17 cellular contexts compared by ENCODE assay signal in the genomic region with DNA sequence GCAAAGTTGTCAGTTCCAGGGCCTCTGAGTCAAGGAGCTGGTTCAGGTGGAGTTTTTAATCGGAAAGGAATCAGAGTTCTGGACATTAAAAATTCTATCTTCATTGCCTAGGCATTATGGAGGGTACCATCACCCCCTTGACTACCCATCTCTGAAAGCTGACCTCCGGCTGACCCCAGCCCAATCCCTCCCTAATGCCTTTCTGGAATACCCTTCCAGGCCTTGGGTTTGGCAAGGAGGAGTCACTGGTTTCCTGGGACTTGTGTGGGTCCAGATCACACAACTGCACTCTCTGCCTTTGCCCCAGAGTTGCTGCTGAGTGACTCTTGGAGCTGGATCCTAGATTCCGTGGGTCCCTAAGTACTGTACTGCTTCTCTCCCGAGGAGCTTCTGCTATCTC. TPM values are rescaled to one million over a fixed set of nuclear protein-coding genes. Genes with fewer than 3 reads are reported as not detected.
A peak's percentile ranks its signal among the peaks of the same experiment; 100 is the strongest.
DNase-seq lines count a peak whose midpoint lies in the region; ATAC-seq, FAIRE-seq and TF ChIP-seq lines count a peak whose summit lies in the region.
"Had no signal": no experiment of that assay in that cellular context is flagged by ENCODE, and none has a peak within 500 bp of the region (broad histone marks: within the 10 kb centered on the region; RNA-seq: fewer than 3 reads in every experiment).

No MANE protein-coding gene starts in this region.

- H3K4me1 ChIP-seq in HepG2 (ENCODE audit: insufficient read depth, low read length) (peaks cover 33% of the 10 kb centered on the region), right lobe of liver (peaks cover 0 to 21% (median 8%) of the 10 kb centered on the region in 4 donors), aorta (ENCODE audit: control insufficient read depth in 1 of 2, insufficient read depth in 2 of 2, low read length in 2 of 2) (no peaks in the 10 kb centered on the region), pancreas (no peaks in the 10 kb centered on the region)

- H3K27me3 ChIP-seq in HepG2 (ENCODE audit: control insufficient read depth in 1 of 2, insufficient read depth in 2 of 2, low read length in 2 of 2) = peaks cover 13 to 68% of the 10 kb centered on the region in 2 experiments
- peaks cover 12 to 39% of the 10 kb centered on the region in 2 donors for H3K27me3 ChIP-seq in right lobe of liver
- H3K27me3 ChIP-seq in aorta (ENCODE audit: control insufficient read depth in 1 of 2, insufficient read depth in 2 of 2, low read length in 1 of 2) = no peaks in the 10 kb centered on the region
- peaks cover 0 to 57% (median 9%) of the 10 kb centered on the region in 4 donors for H3K27me3 ChIP-seq in pancreas

- H3K9me3 ChIP-seq in HepG2 (ENCODE audit: low read length) (no peaks in the 10 kb centered on the region), right lobe of liver (no peaks in the 10 kb centered on the region), aorta (ENCODE audit: control insufficient read depth, low read length) (no peaks in the 10 kb centered on the region), pancreas (no peaks in the 10 kb centered on the region)
- H3K9me3 ChIP-seq: neutrophil, Peyer's patch had no signal

- POLR2A ChIA-PET in HepG2 (lab: Yijun Ruan, JAX) = interaction anchor here (0.9 to 5.4 kb wide), 5 partner anchors 9 to 339 kb away, joined by 3 to 55 read pairs (median 3); no protein-coding TSS in a partner anchor

- FAIRE-seq in HepG2 (lab: Jason Lieb, UNC) (no peak), pancreas (lab: Jason Lieb, UNC) (no peak)

- H3K27ac ChIP-seq in HepG2 (ENCODE audit: extremely low read length, insufficient read depth, low read length) = no peak overlapping the region
- H3K27ac ChIP-seq in right lobe of liver = no peak overlapping the region
- H3K27ac ChIP-seq in aorta (ENCODE audit: low read depth in 1 of 2, low read length in 2 of 2) = peak overlapping the region; percentile 57 to 91
- H3K27ac ChIP-seq in pancreas = no peak overlapping the region
- H3K27ac ChIP-seq: epithelial cell of prostate, neutrophil had no signal

- no peaks in the 10 kb centered on the region for H4K20me1 ChIP-seq in HepG2 (ENCODE audit: insufficient read depth, low read length)

- no peak for TF ChIP-seq POLR2A in HepG2 (IDR thresholded peaks at IDR 0.05; ENCODE audit: insufficient read depth in 1 of 2, low read depth in 2 of 2, low read length in 2 of 2)
- TF ChIP-seq POLR2A in right lobe of liver (IDR thresholded peaks at IDR 0.05) = no peak

- WGBS in HepG2 (ENCODE audit: low lambda C conversion rate) = 40% methylated on average over 3 of the region's 4 CpGs
- WGBS in right lobe of liver (ENCODE audit: insufficient coverage, low coverage, low lambda C conversion rate, missing lambda C conversion rate) = 58% methylated on average over 2 of the region's 4 CpGs
- WGBS in aorta, 2 donors = 3 to 10% methylated on average over 4 of the region's 4 CpGs
- 85 to 86% methylated on average over 4 of the region's 4 CpGs for WGBS in pancreas, 2 donors

- no peak overlapping the region for H2AFZ ChIP-seq in HepG2 (ENCODE audit: low read length)

- intact Hi-C loops in HepG2 (cut with micrococcal nuclease; ENCODE audit: unreplicated experiment) (no loop called here), right lobe of liver (cut with DNase I) (loop anchor here in 1 of 2 donors (10.0 kb wide), 1 partner anchor 505 kb away; no protein-coding TSS in a partner anchor), aorta (cut with DNase I) (loop anchor here (2.0 to 10.0 kb wide), 3 partner anchors 315 to 925 kb away; no protein-coding TSS in a partner anchor), pancreas (cut with DNase I) (loop anchor here in 1 of 3 donors (10.0 kb wide), 1 partner anchor 605 kb away; no protein-coding TSS in a partner anchor)

- TF ChIP-seq EP300 in HepG2 (IDR thresholded peaks at IDR 0.05; ENCODE audit: low read depth in 2 of 2, low read length in 2 of 2) (no peak), HepG2 (CRISPR knock-in tag; IDR thresholded peaks at IDR 0.05; ENCODE audit: borderline replicate concordance) (no peak)

- no peaks in the 10 kb centered on the region for H3K79me2 ChIP-seq in HepG2 (ENCODE audit: insufficient read depth, low read length)

- no peak for TF ChIP-seq CTCF in HepG2 (CRISPR knock-in tag; IDR thresholded peaks at IDR 0.05)
- TF ChIP-seq CTCF in right lobe of liver (IDR thresholded peaks at IDR 0.05) = no peak
- no peak for TF ChIP-seq CTCF in brain (conservative IDR thresholded peaks at IDR 0.05)
- no peak for TF ChIP-seq CTCF in nephron progenitor cell (IDR thresholded peaks at IDR 0.05)
- no peak for TF ChIP-seq CTCF in pancreas (IDR thresholded peaks at IDR 0.05)

- no TSS peak for BruUV-seq in HepG2 (replicated peaks; lab: Mats Ljungman, UMichigan)

- CTCF ChIA-PET in HepG2 (lab: Yijun Ruan, JAX; ENCODE audit: low intra/inter-chr PET ratio, low total read pairs) = no interaction called here

- H3K9me3 Mint-ChIP-seq in brain (peaks cover 0 to 5% (median 3%) of the 10 kb centered on the region in 5 experiments), nephron progenitor cell (no peaks in the 10 kb centered on the region)
- H3K9me3 Mint-ChIP-seq: activated CD4-positive, alpha-beta memory T cell treated with anti-CD3 and anti-CD28 coated beads, Interleukin-2, amount 10 ng/mL, durations not matched to agents 7 days and 5 days; activated naive CD4-positive, alpha-beta T cell treated with anti-CD3 and anti-CD28 coated beads, Interleukin-2, amount 50 U/mL, for 24 hours; memory B cell had no signal

- H3K4me3 ChIP-seq in HepG2 (replicated peaks in 1 of 3; ENCODE audit: insufficient read depth in 1 of 3, low read depth in 2 of 3, low read length in 3 of 3) (peak overlapping the region in 2 of 3 experiments; percentile 55 to 80; a peak in 4 of 6 replicates), right lobe of liver (no peak overlapping the region), aorta (ENCODE audit: low read length in 2 of 2) (no peak overlapping the region), pancreas (no peak overlapping the region)

- H3K36me3 ChIP-seq in HepG2 (replicated peaks in 1 of 2; ENCODE audit: control insufficient read depth in 1 of 2, insufficient read depth in 2 of 2, low read length in 2 of 2) = no peaks in the 10 kb centered on the region
- no peaks in the 10 kb centered on the region for H3K36me3 ChIP-seq in right lobe of liver
- H3K36me3 ChIP-seq in aorta (ENCODE audit: control insufficient read depth in 1 of 2, insufficient read depth in 2 of 2, low read length in 1 of 2) = no peaks in the 10 kb centered on the region
- H3K36me3 ChIP-seq in pancreas = no peaks in the 10 kb centered on the region
- H3K36me3 ChIP-seq: neutrophil, Peyer's patch had no signal

- no peak for TF ChIP-seq RAD21 in HepG2 (CRISPR knock-in tag; IDR thresholded peaks at IDR 0.05)

- 0 out of 2 replicates have a peak overlapping the region, but pooled peaks have one; percentile 19 for H3K9ac ChIP-seq in HepG2 (ENCODE audit: insufficient read depth, low read depth, low read length)

- H3K36me3 Mint-ChIP-seq in brain (no peaks in the 10 kb centered on the region), nephron progenitor cell (ENCODE audit: low read depth) (peaks cover 19% of the 10 kb centered on the region)
- H3K36me3 Mint-ChIP-seq: activated naive CD4-positive, alpha-beta T cell treated with anti-CD3 and anti-CD28 coated beads, Interleukin-2, amount 50 U/mL, for 24 hours; memory B cell had no signal

- peak overlapping the region in 3 of 5 experiments; percentile 30 to 83 (median 38) for H3K4me3 Mint-ChIP-seq in brain
- peak overlapping the region; percentile 93 for H3K4me3 Mint-ChIP-seq in nephron progenitor cell
- H3K4me3 Mint-ChIP-seq: activated CD4-positive, alpha-beta memory T cell treated with anti-CD3 and anti-CD28 coated beads, Interleukin-2, amount 10 ng/mL, durations not matched to agents 7 days and 5 days had no signal

- DNase-seq in HepG2 (ENCODE audit: low spot score) (no peak), right lobe of liver (no peak), nephron progenitor cell (no peak), aorta (no peak), SHP77 (lab: John Stamatoyannopoulos, UW) (no peak), pancreas (no peak), NCI-H187 treated with DMSO at 0.1 percent for 48 hours (lab: John Stamatoyannopoulos, UW) (no peak)
- DNase-seq: activated CD4-positive, alpha-beta memory T cell treated with anti-CD3 and anti-CD28 coated beads, Interleukin-2, amount 10 ng/mL, durations not matched to agents 7 days and 5 days; dermis blood vessel endothelial cell; NCI-H2081 treated with DMSO at 0.1 percent for 48 hours; Peyer's patch; stimulated activated CD4-positive, alpha-beta T cell treated with anti-CD3 and anti-CD28 coated beads, Interleukin-1b, Interleukin-23, amount 100 ng/mL, for 48 hours had no signal

- H3K27me3 Mint-ChIP-seq in brain = peaks cover 100% of the 10 kb centered on the region
- peaks cover 81% of the 10 kb centered on the region for H3K27me3 Mint-ChIP-seq in nephron progenitor cell (ENCODE audit: low read depth, poor library complexity)

- H3K4me2 ChIP-seq in HepG2 (ENCODE audit: low read depth, low read length) = peak overlapping the region; percentile 97

- in situ Hi-C loops in HepG2 (cut with HindIII; ENCODE audit: extremely low pct_ligation_motif_present, low pct_unique_long_range_greater_than_20kb) = loop anchor here (5.0 kb wide), 1 partner anchor 503 kb away; no protein-coding TSS in a partner anchor

- ATAC-seq in HepG2 (no peak), right lobe of liver (no peak), aorta (ENCODE audit: low FRiP score) (no peak), pancreas (no peak)

- peaks cover 50% of the 10 kb centered on the region for H3K4me1 Mint-ChIP-seq in brain
- H3K4me1 Mint-ChIP-seq in nephron progenitor cell = peaks cover 79% of the 10 kb centered on the region

- H3K27ac Mint-ChIP-seq in brain (no peak overlapping the region), nephron progenitor cell (peak overlapping the region; percentile 95)
- H3K27ac Mint-ChIP-seq: activated CD4-positive, alpha-beta memory T cell treated with anti-CD3 and anti-CD28 coated beads, Interleukin-2, amount 10 ng/mL, durations not matched to agents 7 days and 5 days; activated naive CD4-positive, alpha-beta T cell treated with anti-CD3 and anti-CD28 coated beads, Interleukin-2, amount 50 U/mL, for 24 hours; memory B cell had no signal

RNA-seq across cellular contexts. Expression of a gene that starts 1.0 kb away (rescaled TPM):
- total RNA-seq in HepG2 (2016; rRNA removed; fragmentation: Illumina TruSeq; extraction: Trizol) = 0.81 and 1.1 TPM in 2 replicates
- 0.44 and 0.81 TPM in 2 replicates for total RNA-seq in HepG2 (2016; cell fraction: cytosol; rRNA removed; fragmentation: Illumina TruSeq; extraction: Trizol; ENCODE audit: low read depth)
- 0.49 and 1.2 TPM in 2 replicates for total RNA-seq in HepG2 (2016; cell fraction: insoluble cytoplasmic fraction; rRNA removed; fragmentation: Illumina TruSeq; extraction: Trizol)
- total RNA-seq in HepG2 (2016; cell fraction: membrane; rRNA removed; fragmentation: Illumina TruSeq; extraction: Trizol) = 1.00 and 1.0 TPM in 2 replicates
- 0.90 and 1.1 TPM in 2 replicates for total RNA-seq in HepG2 (2016; cell fraction: nucleus; rRNA removed; fragmentation: Illumina TruSeq; extraction: Trizol)
- polyA plus RNA-seq in HepG2 (2011; rRNA removed) = 0.63 and 0.72 TPM in 2 replicates
- 0.33 and 0.91 TPM in 2 replicates for polyA plus RNA-seq in HepG2 (2011; cell fraction: cytosol; rRNA removed)
- 1.4 and 2.1 TPM in 2 replicates for polyA plus RNA-seq in HepG2 (2011; cell fraction: nucleus; rRNA removed)
- polyA plus RNA-seq in HepG2 (2012) = 0.05 and 0.35 TPM in 2 replicates
- 0.26 and 0.32 TPM in 2 replicates for polyA plus RNA-seq in HepG2 (2016; cell fraction: cytosol; fragmentation: Illumina TruSeq; extraction: Trizol; ENCODE audit: low read depth)
- 1.1 and 1.3 TPM in 2 replicates for polyA plus RNA-seq in HepG2 (2016; cell fraction: insoluble cytoplasmic fraction; fragmentation: Illumina TruSeq; extraction: Trizol; ENCODE audit: low read depth)
- polyA plus RNA-seq in HepG2 (2016; cell fraction: membrane; fragmentation: Illumina TruSeq; extraction: Trizol; ENCODE audit: low read depth) = 0.49 TPM in 2 replicates
- polyA plus RNA-seq in HepG2 (2016; cell fraction: nucleus; fragmentation: Illumina TruSeq; extraction: Trizol; ENCODE audit: insufficient read depth, low read depth) = 1.7 and 2.3 TPM in 2 replicates
- 0.20 TPM in 1 of 2 replicates, not detected in the other for polyA minus RNA-seq in HepG2 (2011; rRNA and poly(A)+ RNA removed; ENCODE audit: low replicate concordance)
- polyA minus RNA-seq in HepG2 (2011; cell fraction: cytosol; rRNA and poly(A)+ RNA removed) = 0.26 TPM in 1 of 2 replicates, not detected in the other
- polyA minus RNA-seq in HepG2 (2011; cell fraction: nucleus; rRNA and poly(A)+ RNA removed) = 0.39 and 0.75 TPM in 2 replicates
- total RNA-seq in right lobe of liver = under 1 TPM in 5 of 6 experiments, not detected in 1; 0.10 to 0.51 (median 0.12) TPM
- polyA plus RNA-seq in brain (ENCODE audit: insufficient read depth, low read depth, low replicate concordance) = 0.44 TPM
- total RNA-seq in aorta = 10 to 100 TPM; 48.6 to 79.1 TPM
- polyA plus RNA-seq in aorta = 10 to 100 TPM; 13.1 to 55.1 TPM
- total RNA-seq in pancreas = 1 to 10 TPM in 2 of 6 donors, under 1 TPM in 4; 0.24 to 2.7 (median 0.77) TPM
- 1 to 10 TPM; 1.6 to 1.7 TPM for polyA plus RNA-seq in pancreas
- total RNA-seq: activated CD4-positive, alpha-beta memory T cell treated with anti-CD3 and anti-CD28 coated beads, Interleukin-2, amount 10 ng/mL, durations not matched to agents 7 days and 5 days had no signal

Comparison
In these comparisons a context has a peak if more than half of its experiments do, and no peak if none do; other contexts are left out.
1. H3K4me3 ChIP-seq: peak in HepG2 (2 of 3); none in right lobe of liver (0 of 3), aorta (0 of 2) and pancreas (0 of 4).
2. H3K27ac ChIP-seq: peak in aorta (2 of 2); none in HepG2 (single experiment), right lobe of liver (0 of 3) and pancreas (0 of 4).
3. RNA of a gene that starts 1.0 kb away (total RNA-seq): 48.6 to 79.1 TPM in aorta; 0.44 to 1.2 TPM in HepG2, 0.24 to 2.7 TPM in pancreas and 0.10 to 0.51 TPM in right lobe of liver; every median in the first group is over 10 times any median in the second.